29 cellular contexts compared by ENCODE assay signal in the genomic region with DNA sequence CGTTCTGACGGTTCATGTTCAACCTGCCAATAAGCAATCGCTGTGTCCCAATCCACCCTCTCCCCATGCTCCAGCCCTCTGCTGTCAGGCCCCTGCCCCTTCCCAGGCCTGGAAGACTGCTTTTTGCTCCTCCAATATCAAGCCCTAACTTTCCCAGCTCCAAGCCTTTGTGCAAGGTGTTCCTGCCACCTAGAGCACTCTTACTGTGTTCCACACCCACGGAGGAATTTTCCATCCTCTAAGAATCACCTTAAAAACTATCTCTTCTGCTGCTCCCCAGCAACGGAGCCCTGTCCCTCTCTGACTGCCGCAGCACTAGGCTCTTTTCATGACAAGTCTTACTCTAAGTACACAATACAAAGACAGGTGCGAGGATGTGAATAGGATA.
"Had no signal": no experiment of that assay in that cellular context is flagged by ENCODE, and none has a peak within 500 bp of the region (broad histone marks: within the 10 kb centered on the region; RNA-seq: fewer than 3 reads in every experiment).

No MANE protein-coding gene starts in this region.

- H3K27me3 ChIP-seq: adrenal gland, body of pancreas, MG63 had no signal

- DNase-seq: activated CD4-positive, alpha-beta T cell treated with anti-CD3 and anti-CD28 coated beads for 1 hour; activated CD4-positive, alpha-beta T cell treated with anti-CD3 and anti-CD28 coated beads for 48 hours; activated CD4-positive, CD25-positive, alpha-beta regulatory T cell; activated CD8-positive, alpha-beta T cell treated with anti-CD3 and anti-CD28 coated beads for 36 hours; activated gamma-delta T cell; activated naive CD4-positive, alpha-beta T cell treated with anti-CD3 and anti-CD28 coated beads for 36 hours; activated T-cell treated with anti-CD3 and anti-CD28 coated beads, Interleukin-2, amount 50 U/mL, for 24 hours; adrenal gland; body of pancreas; Kasumi-1; KBM-7; MG63; NCI-H1048; NCI-H1105 treated with DMSO at 0.1 percent for 48 hours; NCI-H1436; NCI-H1694; NCI-H2029; NCI-H2171 treated with DMSO at 0.1 percent for 48 hours; NCI-H2227 treated with DMSO at 0.1 percent for 48 hours; NCI-H446; NCI-H524 treated with DMSO at 0.1 percent for 48 hours; SHP77; SJCRH30; T1000 had no signal

- H3K4me1 ChIP-seq: adrenal gland, body of pancreas, breast epithelium, SJCRH30 had no signal

- ATAC-seq: activated CD8-positive, alpha-beta T cell treated with anti-CD3 and anti-CD28 coated beads for 36 hours; activated naive CD4-positive, alpha-beta T cell treated with anti-CD3 and anti-CD28 coated beads, Interleukin-2, amount 50 U/mL, for 72 hours; body of pancreas; Panc1 had no signal

- H3K27ac ChIP-seq: adrenal gland, body of pancreas, breast epithelium, SJCRH30, SK-N-MC, WERI-Rb-1 had no signal

- H3K4me3 ChIP-seq: adrenal gland, body of pancreas, breast epithelium, MG63, SJCRH30, SK-N-MC had no signal

- H3K9me3 ChIP-seq: adrenal gland, body of pancreas, breast epithelium, MG63, SJCRH30 had no signal

- H3K36me3 ChIP-seq: adrenal gland, breast epithelium, MG63, SJCRH30, WERI-Rb-1 had no signal
